19 cellular contexts compared by ENCODE assay signal in the genomic region with DNA sequence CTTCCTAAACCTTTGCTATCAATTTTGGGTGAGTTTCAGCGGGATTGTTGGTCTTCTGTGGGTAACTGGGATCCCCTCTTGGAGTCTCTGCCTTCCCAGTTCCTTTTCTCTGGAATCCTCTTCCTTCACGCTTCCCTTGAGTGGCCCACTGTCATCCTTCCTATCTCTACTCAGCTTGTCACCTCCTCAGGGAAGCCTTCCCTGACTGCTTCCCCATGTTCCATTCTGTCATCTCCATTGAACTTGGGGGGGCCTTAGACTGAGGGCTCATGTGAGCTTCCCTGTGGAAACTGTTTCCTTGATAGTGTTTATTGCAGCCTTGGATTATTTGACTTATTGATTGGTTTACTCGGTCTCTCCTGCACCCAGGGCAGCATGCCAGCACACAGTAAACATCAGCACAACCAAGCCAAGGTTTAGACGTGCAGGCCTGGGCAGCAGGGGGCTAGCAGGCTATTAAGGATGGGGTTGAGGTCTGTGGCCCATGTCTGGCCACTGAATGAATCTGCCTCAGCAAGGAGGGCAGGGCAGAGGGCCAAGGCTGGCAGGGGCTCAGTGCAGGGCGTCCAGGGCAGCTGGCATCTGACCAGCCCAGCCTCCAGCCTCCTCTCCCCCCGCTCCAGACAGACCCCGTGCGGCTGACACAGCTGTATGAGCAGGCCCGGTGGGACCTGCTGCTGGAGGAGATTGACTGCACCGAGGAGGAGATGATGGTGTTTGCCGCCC. TPM values are rescaled to one million over a fixed set of nuclear protein-coding genes. Genes with fewer than 3 reads are reported as not detected.
DNase-seq lines count a peak whose midpoint lies in the region; ATAC-seq, FAIRE-seq and TF ChIP-seq lines count a peak whose summit lies in the region.
"Had no signal": no experiment of that assay in that cellular context is flagged by ENCODE, and none has a peak within 500 bp of the region (broad histone marks: within the 10 kb centered on the region; RNA-seq: fewer than 3 reads in every experiment).

No MANE protein-coding gene starts in this region.

- POLR2A ChIA-PET in A549 (lab: Yijun Ruan, JAX), result interaction anchor here (0.6 kb wide), 1 partner anchor 34 kb away, joined by 7 read pairs; no protein-coding TSS in a partner anchor
- POLR2A ChIA-PET in CD8-positive, alpha-beta T cell (lab: Charles Lee), result interaction anchor here (1.0 to 1.8 kb wide), 2 partner anchors 12 to 32 kb away, joined by 3 to 4 read pairs; partner anchors contain the start of gene FERMT3

- no peak overlapping the region for H3K4me3 ChIP-seq in A549
- H3K4me3 ChIP-seq in CD8-positive, alpha-beta T cell (ENCODE audit: low read depth, low read length), result no peak overlapping the region
- H3K4me3 ChIP-seq in mucosa of descending colon, result no peak overlapping the region
- H3K4me3 ChIP-seq: colonic mucosa, left lung, tibial artery had no signal

- peaks cover 59% of the 10 kb centered on the region for H3K36me3 Mint-ChIP-seq in CD8-positive, alpha-beta T cell
- peaks cover 58% of the 10 kb centered on the region for H3K36me3 Mint-ChIP-seq in activated T-helper 2 cell treated with anti-CD3 and anti-CD28 coated beads, Interferon-gamma antibody, Interleukin-2, Interleukin-4, amounts not matched to agents 10 μg/mL and 5 μg/mL and 100 μg/mL, durations not matched to agents 14 hours and 24 hours and 36 hours (ENCODE audit: low read depth)

- no peak overlapping the region for H3K4me3 Mint-ChIP-seq in CD8-positive, alpha-beta T cell
- H3K4me3 Mint-ChIP-seq in activated T-helper 2 cell treated with anti-CD3 and anti-CD28 coated beads, Interferon-gamma antibody, Interleukin-2, Interleukin-4, amounts not matched to agents 10 μg/mL and 5 μg/mL and 100 μg/mL, durations not matched to agents 14 hours and 24 hours and 36 hours (ENCODE audit: low read depth), result no peak overlapping the region

- H3K36me3 ChIP-seq in CD8-positive, alpha-beta T cell (ENCODE audit: insufficient read depth, low read length), result peaks cover 35% of the 10 kb centered on the region
- H3K36me3 ChIP-seq in mucosa of descending colon (ENCODE audit: low read depth), result no peaks in the 10 kb centered on the region
- H3K36me3 ChIP-seq: colonic mucosa had no signal

- H3K4me1 Mint-ChIP-seq in CD8-positive, alpha-beta T cell (ENCODE audit: low read depth), result peaks cover 9% of the 10 kb centered on the region
- peaks cover 6% of the 10 kb centered on the region for H3K4me1 Mint-ChIP-seq in activated T-helper 2 cell treated with anti-CD3 and anti-CD28 coated beads, Interferon-gamma antibody, Interleukin-2, Interleukin-4, amounts not matched to agents 10 μg/mL and 5 μg/mL and 100 μg/mL, durations not matched to agents 14 hours and 24 hours and 36 hours (ENCODE audit: low read depth)

- H3K4me1 ChIP-seq in A549 (no peaks in the 10 kb centered on the region; the same call in 2 of the 3 replicates), mucosa of descending colon (ENCODE audit: low read depth) (no peaks in the 10 kb centered on the region)
- H3K4me1 ChIP-seq in CD8-positive, alpha-beta T cell (ENCODE audit: insufficient read depth, low read length), result no peaks in the 10 kb centered on the region
- H3K4me1 ChIP-seq: colonic mucosa, left lung, tibial artery had no signal

- no peak overlapping the region for H3K4me2 ChIP-seq in A549

- CTCF ChIA-PET in A549 (lab: Yijun Ruan, JAX), result interaction anchor here (1.2 to 19.9 kb wide), 4 partner anchors 16 to 556 kb away, joined by 3 to 254 read pairs (median 6); partner anchors contain the start of gene FERMT3
- CTCF ChIA-PET in CD8-positive, alpha-beta T cell (lab: Charles Lee), result interaction anchor here (0.6 to 20.9 kb wide), 3 partner anchors 13 to 82 kb away, joined by 3 to 263 read pairs (median 4); partner anchors contain the start of gene FERMT3

- H3K9me3 Mint-ChIP-seq in CD8-positive, alpha-beta T cell, result no peaks in the 10 kb centered on the region
- H3K9me3 Mint-ChIP-seq in activated T-helper 2 cell treated with anti-CD3 and anti-CD28 coated beads, Interferon-gamma antibody, Interleukin-2, Interleukin-4, amounts not matched to agents 10 μg/mL and 5 μg/mL and 100 μg/mL, durations not matched to agents 14 hours and 24 hours and 36 hours, result no peaks in the 10 kb centered on the region

- intact Hi-C loops in CD8-positive, alpha-beta T cell (cut with DNase I, micrococcal nuclease), result no loop called here
- intact Hi-C loops in activated T-helper 2 cell treated with anti-CD3 and anti-CD28 coated beads, Interferon-gamma antibody, Interleukin-2, Interleukin-4, amounts not matched to agents 10 μg/mL and 5 μg/mL and 100 μg/mL, durations not matched to agents 14 hours and 24 hours and 36 hours (cut with micrococcal nuclease), result no loop called here
- intact Hi-C loops in mucosa of descending colon (cut with DNase I, micrococcal nuclease), result no loop called here

- no peaks in the 10 kb centered on the region for H3K27me3 Mint-ChIP-seq in CD8-positive, alpha-beta T cell (ENCODE audit: low read depth)
- H3K27me3 Mint-ChIP-seq in activated T-helper 2 cell treated with anti-CD3 and anti-CD28 coated beads, Interferon-gamma antibody, Interleukin-2, Interleukin-4, amounts not matched to agents 10 μg/mL and 5 μg/mL and 100 μg/mL, durations not matched to agents 14 hours and 24 hours and 36 hours (ENCODE audit: low read depth), result no peaks in the 10 kb centered on the region

- TF ChIP-seq EP300 in A549 (IDR thresholded peaks at IDR 0.05), result no peak

- no peak for TF ChIP-seq RAD21 in A549 (conservative IDR thresholded peaks at IDR 0.05 in 1 of 2, IDR thresholded peaks at IDR 0.05 in 1 of 2)

- ATAC-seq in A549 (0 out of 6 replicates have a peak, but pooled peaks of 1 of the 2 experiments have one; percentile 5), mucosa of descending colon (no peak), HG02588 (IDR thresholded peaks at IDR 0.05; ENCODE audit: unreplicated experiment) (no peak)
- no peak for ATAC-seq in CD8-positive, alpha-beta T cell
- ATAC-seq: left lung had no signal

- WGBS in A549 (ENCODE audit: missing lambda C conversion rate), result 63% methylated on average over 4 of the region's 11 CpGs

- no peak for TF ChIP-seq CTCF in A549 (IDR thresholded peaks at IDR 0.05)
- no peak for TF ChIP-seq CTCF in CD8-positive, alpha-beta T cell (IDR thresholded peaks at IDR 0.05)
- no peak for TF ChIP-seq CTCF in mucosa of descending colon (IDR thresholded peaks at IDR 0.05)

- TF ChIP-seq POLR2A in A549 (IDR thresholded peaks at IDR 0.05; ENCODE audit: low read length), result no peak

- no peak overlapping the region for H3K27ac ChIP-seq in A549
- H3K27ac ChIP-seq in CD8-positive, alpha-beta T cell (ENCODE audit: low read depth, low read length), result no peak overlapping the region
- H3K27ac ChIP-seq: colonic mucosa, left lung, tibial artery had no signal

- FAIRE-seq in A549 (lab: Jason Lieb, UNC), result no peak
- FAIRE-seq: frontal cortex, H1 had no signal

- DNase-seq in A549 (ENCODE audit: low read depth in 1 of 2, low spot score in 1 of 2), result no peak
- DNase-seq in CD8-positive, alpha-beta T cell, result no peak
- DNase-seq in activated T-helper 2 cell treated with anti-CD3 and anti-CD28 coated beads, Interferon-gamma antibody, Interleukin-2, Interleukin-4, amounts not matched to agents 10 μg/mL and 5 μg/mL and 100 μg/mL, durations not matched to agents 14 hours and 24 hours and 36 hours (ENCODE audit: low spot score), result no peak
- peak in 2 of 3 donors; percentile 34 to 46 for DNase-seq in mucosa of descending colon
- no peak for DNase-seq in DMS114 treated with DMSO at 0.1 percent for 48 hours (lab: John Stamatoyannopoulos, UW; ENCODE audit: unreplicated experiment)
- DNase-seq in iPS-NIHi11 (ENCODE audit: low spot score), result no peak
- no peak for DNase-seq in NCI-H2196 (lab: John Stamatoyannopoulos, UW; ENCODE audit: unreplicated experiment)
- DNase-seq: activated CD4-positive, alpha-beta T cell treated with anti-CD3 and anti-CD28 coated beads, Interleukin-2, amount 50 U/mL, for 4 hours; colonic mucosa; Karpas-422; NCI-H1417; NCI-H2227 treated with DMSO at 0.1 percent for 48 hours; RPMI8226; SW 1271; tibial artery had no signal

- peak overlapping the region; percentile 72 for H3K27ac Mint-ChIP-seq in CD8-positive, alpha-beta T cell
- H3K27ac Mint-ChIP-seq in activated T-helper 2 cell treated with anti-CD3 and anti-CD28 coated beads, Interferon-gamma antibody, Interleukin-2, Interleukin-4, amounts not matched to agents 10 μg/mL and 5 μg/mL and 100 μg/mL, durations not matched to agents 14 hours and 24 hours and 36 hours, result peak overlapping the region; percentile 47

- H3K9me3 ChIP-seq in A549 (no peaks in the 10 kb centered on the region), mucosa of descending colon (no peaks in the 10 kb centered on the region)
- H3K9me3 ChIP-seq in CD8-positive, alpha-beta T cell (ENCODE audit: low read length), result no peaks in the 10 kb centered on the region
- H3K9me3 ChIP-seq: colonic mucosa, left lung, tibial artery had no signal

- H3K27me3 ChIP-seq in CD8-positive, alpha-beta T cell (ENCODE audit: insufficient read depth, low read length), result no peaks in the 10 kb centered on the region
- H3K27me3 ChIP-seq: colonic mucosa, left lung, tibial artery had no signal

RNA-seq across cellular contexts. Expression of gene TRPT1, which starts 7.2 kb away (rescaled TPM):
- polyA plus RNA-seq in A549 (2011; rRNA removed) (18.6 and 25.2 TPM in 2 replicates), A549 (2017; fragmentation: RNase III; extraction: RNeasy Plus Mini Kit Qiagen cat#74134 plus additional on column Dnase treatment) (24.2 to 28.5 TPM (median 26.1 TPM) in 3 replicates)
- polyA plus RNA-seq in A549 (2012; cell fraction: cytosol; rRNA removed), result 31.3 and 36.3 TPM in 2 replicates
- 59.6 and 75.7 TPM in 2 replicates for polyA plus RNA-seq in A549 (2012; cell fraction: nucleus; rRNA removed)
- 26.9 and 27.9 TPM in 2 replicates for polyA minus RNA-seq in A549 (2011; rRNA and poly(A)+ RNA removed)
- total RNA-seq in CD8-positive, alpha-beta T cell, result 10 to 100 TPM; 12.3 to 14.3 TPM
- total RNA-seq in activated T-helper 2 cell treated with anti-CD3 and anti-CD28 coated beads, Interferon-gamma antibody, Interleukin-2, Interleukin-4, amounts not matched to agents 10 μg/mL and 5 μg/mL and 100 μg/mL, durations not matched to agents 14 hours and 24 hours and 36 hours, result 33.7 and 35.5 TPM in 2 replicates
- 10 to 100 TPM; 50.6 to 55.1 (median 53.1) TPM for total RNA-seq in mucosa of descending colon

RNA-seq across cellular contexts. Expression of gene NUDT22, which starts 7.3 kb away (rescaled TPM):
- polyA plus RNA-seq in A549 (2011; rRNA removed) (21.5 and 21.7 TPM in 2 replicates), A549 (2017; fragmentation: RNase III; extraction: RNeasy Plus Mini Kit Qiagen cat#74134 plus additional on column Dnase treatment) (25.7 to 33.2 TPM (median 33.1 TPM) in 3 replicates)
- 42.0 and 52.4 TPM in 2 replicates for polyA plus RNA-seq in A549 (2012; cell fraction: cytosol; rRNA removed)
- polyA plus RNA-seq in A549 (2012; cell fraction: nucleus; rRNA removed), result 73.1 and 89.7 TPM in 2 replicates
- 15.2 and 16.5 TPM in 2 replicates for polyA minus RNA-seq in A549 (2011; rRNA and poly(A)+ RNA removed)
- total RNA-seq in CD8-positive, alpha-beta T cell, result 10 to 100 TPM; 20.1 to 23.6 TPM
- total RNA-seq in activated T-helper 2 cell treated with anti-CD3 and anti-CD28 coated beads, Interferon-gamma antibody, Interleukin-2, Interleukin-4, amounts not matched to agents 10 μg/mL and 5 μg/mL and 100 μg/mL, durations not matched to agents 14 hours and 24 hours and 36 hours, result 72.8 and 77.0 TPM in 2 replicates
- 100 to 1,000 TPM in 2 of 3 donors, 10 to 100 TPM in 1; 81.6 to 137 (median 119) TPM for total RNA-seq in mucosa of descending colon

RNA-seq across cellular contexts. Expression of gene DNAJC4, which starts 11.6 kb away (rescaled TPM):
- polyA plus RNA-seq in A549 (2011; rRNA removed) (8.9 and 9.8 TPM in 2 replicates), A549 (2017; fragmentation: RNase III; extraction: RNeasy Plus Mini Kit Qiagen cat#74134 plus additional on column Dnase treatment) (12.6 to 16.6 TPM (median 16.2 TPM) in 3 replicates)
- polyA plus RNA-seq in A549 (2012; cell fraction: cytosol; rRNA removed), result 10.6 and 16.8 TPM in 2 replicates
- polyA plus RNA-seq in A549 (2012; cell fraction: nucleus; rRNA removed), result 21.2 and 25.0 TPM in 2 replicates
- 6.9 and 10.5 TPM in 2 replicates for polyA minus RNA-seq in A549 (2011; rRNA and poly(A)+ RNA removed)
- total RNA-seq in CD8-positive, alpha-beta T cell, result 10 to 100 TPM; 33.2 to 36.3 TPM
- 24.5 and 25.8 TPM in 2 replicates for total RNA-seq in activated T-helper 2 cell treated with anti-CD3 and anti-CD28 coated beads, Interferon-gamma antibody, Interleukin-2, Interleukin-4, amounts not matched to agents 10 μg/mL and 5 μg/mL and 100 μg/mL, durations not matched to agents 14 hours and 24 hours and 36 hours
- total RNA-seq in mucosa of descending colon, result 10 to 100 TPM; 43.6 to 57.6 (median 50.7) TPM

RNA-seq across cellular contexts. Expression of gene FERMT3, which starts 12.3 kb away (rescaled TPM):
- 0.42 and 0.56 TPM in 2 replicates for polyA plus RNA-seq in A549 (2011; rRNA removed)
- 2.6 and 3.2 TPM in 2 replicates for polyA plus RNA-seq in A549 (2012; cell fraction: cytosol; rRNA removed)
- 36.7 and 41.4 TPM in 2 replicates for polyA plus RNA-seq in A549 (2012; cell fraction: nucleus; rRNA removed)
- 1.9 to 2.1 TPM (median 2.0 TPM) in 3 replicates for polyA plus RNA-seq in A549 (2017; fragmentation: RNase III; extraction: RNeasy Plus Mini Kit Qiagen cat#74134 plus additional on column Dnase treatment)
- 0.66 and 0.68 TPM in 2 replicates for polyA minus RNA-seq in A549 (2011; rRNA and poly(A)+ RNA removed)
- total RNA-seq in CD8-positive, alpha-beta T cell, result 10 to 100 TPM; 54.1 to 63.4 TPM
- 197 and 202 TPM in 2 replicates for total RNA-seq in activated T-helper 2 cell treated with anti-CD3 and anti-CD28 coated beads, Interferon-gamma antibody, Interleukin-2, Interleukin-4, amounts not matched to agents 10 μg/mL and 5 μg/mL and 100 μg/mL, durations not matched to agents 14 hours and 24 hours and 36 hours
- 10 to 100 TPM; 19.7 to 32.7 (median 26.4) TPM for total RNA-seq in mucosa of descending colon

RNA-seq across cellular contexts. Expression of gene VEGFB, which starts 15.6 kb away (rescaled TPM):
- polyA plus RNA-seq in A549 (2011; rRNA removed) (6.8 and 10.9 TPM in 2 replicates), A549 (2017; fragmentation: RNase III; extraction: RNeasy Plus Mini Kit Qiagen cat#74134 plus additional on column Dnase treatment) (24.6 to 26.7 TPM (median 26.5 TPM) in 3 replicates)
- polyA plus RNA-seq in A549 (2012; cell fraction: cytosol; rRNA removed), result 21.9 and 26.1 TPM in 2 replicates
- 10.8 and 17.3 TPM in 2 replicates for polyA plus RNA-seq in A549 (2012; cell fraction: nucleus; rRNA removed)
- 7.2 and 9.9 TPM in 2 replicates for polyA minus RNA-seq in A549 (2011; rRNA and poly(A)+ RNA removed)
- 10 to 100 TPM; 33.6 to 40.0 TPM for total RNA-seq in CD8-positive, alpha-beta T cell
- 67.4 and 82.0 TPM in 2 replicates for total RNA-seq in activated T-helper 2 cell treated with anti-CD3 and anti-CD28 coated beads, Interferon-gamma antibody, Interleukin-2, Interleukin-4, amounts not matched to agents 10 μg/mL and 5 μg/mL and 100 μg/mL, durations not matched to agents 14 hours and 24 hours and 36 hours
- total RNA-seq in mucosa of descending colon, result 100 to 1,000 TPM in 1 of 3 donors, 10 to 100 TPM in 2; 45.3 to 156 (median 45.6) TPM

Comparison
In these comparisons a context has a peak if more than half of its experiments do, and no peak if none do; other contexts are left out.
1. DNase-seq: peak in mucosa of descending colon (2 of 3); none in A549 (0 of 2), CD8-positive, alpha-beta T cell (0 of 7), activated T-helper 2 cell treated with anti-CD3 and anti-CD28 coated beads, Interferon-gamma antibody, Interleukin-2, Interleukin-4, amounts not matched to agents 10 μg/mL and 5 μg/mL and 100 μg/mL, durations not matched to agents 14 hours and 24 hours and 36 hours (single experiment), DMS114 treated with DMSO at 0.1 percent for 48 hours (single experiment), iPS-NIHi11 (single experiment) and NCI-H2196 (single experiment).